Comparison of ENCODE assay signal across 1 cellular context in genomic region chr18:741931-742512, GRCh38.
TF ChIP-seq lines count a peak whose summit lies in the region.

No MANE protein-coding gene starts in this region.

TF ChIP-seq in HEK293, 187 proteins besides CTCF, POLR2A, EP300 and RAD21 (continued from another document):
- TF ChIP-seq ZNF654 (tag by site-specific recombination; IDR thresholded peaks at IDR 0.05; ENCODE audit: low read depth) (peak; percentile 70), ZNF776 (tag by site-specific recombination; IDR thresholded peaks at IDR 0.05; ENCODE audit: borderline replicate concordance) (no peak), SP7 (tag by site-specific recombination; IDR thresholded peaks at IDR 0.05) (peak; percentile 31; the same call in 1 of the 2 replicates), HOXA7 (CRISPR knock-in tag; IDR thresholded peaks at IDR 0.05; ENCODE audit: borderline replicate concordance) (no peak), ZSCAN5A (tag by site-specific recombination; IDR thresholded peaks at IDR 0.05) (no peak), ZNF580 (tag by site-specific recombination; IDR thresholded peaks at IDR 0.05) (peak; percentile 36; the same call in 1 of the 2 replicates), ZNF174 (tag by site-specific recombination; IDR thresholded peaks at IDR 0.05) (no peak), ATF2 (tag by site-specific recombination; IDR thresholded peaks at IDR 0.05; ENCODE audit: low read depth) (peak; percentile 59), PRDM4 (tag by site-specific recombination; IDR thresholded peaks at IDR 0.05) (0 out of 2 replicates have a peak, but pooled peaks have one; percentile 19)
